ENCODE assay signal across 13 cellular contexts in the genomic region with DNA sequence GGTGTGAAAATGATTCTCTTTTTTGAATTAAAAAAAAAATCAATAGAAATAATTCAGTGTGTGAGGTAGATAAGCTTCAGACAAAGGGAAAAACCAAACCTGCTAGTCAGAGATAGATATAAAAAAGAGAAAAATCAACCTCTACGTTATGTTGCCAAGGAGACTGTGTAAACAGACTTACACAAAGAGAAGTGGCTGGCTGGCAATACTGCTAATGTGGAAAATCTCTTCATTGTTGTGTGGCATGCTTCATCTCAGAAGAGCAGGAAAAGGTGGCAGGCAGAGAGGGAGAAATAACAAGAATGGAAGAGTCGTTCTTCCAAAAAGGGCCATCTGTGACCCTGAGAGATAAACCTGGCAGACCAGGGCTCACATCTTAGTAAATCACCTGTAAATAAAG.
DNase-seq lines count a peak whose midpoint lies in the region; ATAC-seq and TF ChIP-seq lines count a peak whose summit lies in the region.
"Had no signal": no experiment of that assay in that cellular context is flagged by ENCODE, and none has a peak within 500 bp of the region (broad histone marks: within the 10 kb centered on the region; RNA-seq: fewer than 3 reads in every experiment).

No MANE protein-coding gene starts in this region.

- H3K18ac ChIP-seq in mesendoderm (ENCODE audit: low read length) (no peak overlapping the region), trophoblast cell (ENCODE audit: low read length) (no peak overlapping the region)

- no peaks in the 10 kb centered on the region for H3K79me1 ChIP-seq in mesendoderm (ENCODE audit: low read length)
- H3K79me1 ChIP-seq in trophoblast cell (ENCODE audit: low read length): peaks cover 2% of the 10 kb centered on the region

- H3K23ac ChIP-seq in mesendoderm (ENCODE audit: low read length) (no peak overlapping the region), trophoblast cell (ENCODE audit: low read length) (no peak overlapping the region)

- H4K91ac ChIP-seq in trophoblast cell (ENCODE audit: low read depth, low read length): no peak overlapping the region

- H2BK5ac ChIP-seq in mesendoderm (ENCODE audit: low read length): no peak overlapping the region
- no peak overlapping the region for H2BK5ac ChIP-seq in trophoblast cell (ENCODE audit: low read depth, low read length, poor library complexity)

- no peak overlapping the region for H2AK5ac ChIP-seq in mesendoderm (ENCODE audit: low read length)
- H2AK5ac ChIP-seq in trophoblast cell (ENCODE audit: low read length): no peak overlapping the region

- no peak overlapping the region for H2BK12ac ChIP-seq in trophoblast cell (ENCODE audit: low read length)

- no peak overlapping the region for H2BK15ac ChIP-seq in mesendoderm (replicated peaks; ENCODE audit: low read depth)

- no TSS peak for BruUV-seq in PC-9 (replicated peaks; lab: Mats Ljungman, UMichigan)

- H3K9me3 ChIP-seq in PC-9 (ENCODE audit: insufficient read depth, low read depth) (no peaks in the 10 kb centered on the region), trophoblast cell (ENCODE audit: insufficient read depth, low read depth, low read length) (no peaks in the 10 kb centered on the region)
- H3K9me3 ChIP-seq: BLaER1 treated with 17β-estradiol and CSF1 and Interleukin-3, amounts not matched to agents 10 nM and 100 nM; breast epithelium had no signal

- H3K4me1 ChIP-seq in PC-9 (replicated peaks; ENCODE audit: insufficient read depth) (no peaks in the 10 kb centered on the region), mesendoderm (ENCODE audit: control insufficient read depth, low read depth, low read length) (no peaks in the 10 kb centered on the region), trophoblast cell (ENCODE audit: control insufficient read depth in 1 of 2, insufficient read depth in 2 of 2, low read length in 2 of 2) (no peaks in the 10 kb centered on the region)
- H3K4me1 ChIP-seq: breast epithelium had no signal

- POLR2A ChIA-PET in PC-9 (lab: Charles Lee; ENCODE audit: unreplicated experiment): no interaction called here

- no peak overlapping the region for H3K4me3 ChIP-seq in PC-9
- no peak overlapping the region for H3K4me3 ChIP-seq in mesendoderm (ENCODE audit: low read length)
- no peak overlapping the region for H3K4me3 ChIP-seq in trophoblast cell (ENCODE audit: low read depth, low read length)
- H3K4me3 ChIP-seq: BLaER1 treated with 17β-estradiol and CSF1 and Interleukin-3, amounts not matched to agents 10 nM and 100 nM; breast epithelium had no signal

- no peak overlapping the region for H3K4ac ChIP-seq in mesendoderm (ENCODE audit: low read depth, low read length)
- no peak overlapping the region for H3K4ac ChIP-seq in trophoblast cell (ENCODE audit: low read depth, low read length)

- 0 out of 2 replicates have a peak overlapping the region, but pooled peaks have one; percentile 12 for H2AFZ ChIP-seq in PC-9
- H2AFZ ChIP-seq in trophoblast cell (ENCODE audit: insufficient read depth, low read length, poor library complexity): no peak overlapping the region

- no peak overlapping the region for H4K5ac ChIP-seq in mesendoderm (ENCODE audit: low read length)

- H3K79me2 ChIP-seq in PC-9 (ENCODE audit: low read depth) (no peaks in the 10 kb centered on the region), mesendoderm (ENCODE audit: control insufficient read depth, insufficient read depth, low read length) (no peaks in the 10 kb centered on the region), trophoblast cell (ENCODE audit: control insufficient read depth, insufficient read depth, low read length, poor library complexity) (no peaks in the 10 kb centered on the region)

- DNase-seq in DMS79 (lab: John Stamatoyannopoulos, UW) (peak; percentile 79), NCI-H187 treated with DMSO at 0.1 percent for 48 hours (lab: John Stamatoyannopoulos, UW) (peak; percentile 97), PC-9 (peak in 1 of 2 experiments; percentile 36), mesendoderm (peak; percentile 60), trophoblast cell (no peak), amniotic stem cell (lab: John Stamatoyannopoulos, UW) (no peak), pons (ENCODE audit: low spot score) (no peak)
- DNase-seq: activated T-cell treated with anti-CD3 and anti-CD28 coated beads, Interleukin-2, amount 50 U/mL, for 72 hours; NK-92 treated with Interleukin-12 subunit alpha and Interleukin-12 subunit beta, amount 100 ng/mL, for 24 hours; occipital lobe had no signal

- no peaks in the 10 kb centered on the region for H3F3A ChIP-seq in PC-9 (ENCODE audit: insufficient read depth, low read depth)

- H4K8ac ChIP-seq in mesendoderm (ENCODE audit: low read depth, low read length) (no peak overlapping the region), trophoblast cell (ENCODE audit: low read depth, low read length) (no peak overlapping the region)

- TF ChIP-seq CTCF in PC-9 (conservative IDR thresholded peaks at IDR 0.05): no peak

- no peak for ATAC-seq in HG03196 (IDR thresholded peaks at IDR 0.05; ENCODE audit: unreplicated experiment)
- ATAC-seq: activated T-cell treated with anti-CD3 and anti-CD28 coated beads, Interleukin-2, amount 50 U/mL, for 72 hours had no signal

- H3K27me3 ChIP-seq in PC-9 (ENCODE audit: insufficient read depth, low read depth) (no peaks in the 10 kb centered on the region), mesendoderm (ENCODE audit: insufficient read depth, low read length, poor library complexity) (no peaks in the 10 kb centered on the region), trophoblast cell (ENCODE audit: insufficient read depth, low read length) (no peaks in the 10 kb centered on the region)
- H3K27me3 ChIP-seq: BLaER1 treated with 17β-estradiol and CSF1 and Interleukin-3, amounts not matched to agents 10 nM and 100 nM; breast epithelium had no signal

- H3K4me2 ChIP-seq in PC-9 (no peak overlapping the region), mesendoderm (ENCODE audit: low read length) (no peak overlapping the region), trophoblast cell (ENCODE audit: low read length) (no peak overlapping the region)
- H3K4me2 ChIP-seq: BLaER1 treated with 17β-estradiol and CSF1 and Interleukin-3, amounts not matched to agents 10 nM and 100 nM had no signal

- H3K9me2 ChIP-seq in PC-9 (ENCODE audit: insufficient read depth): no peaks in the 10 kb centered on the region

- intact Hi-C loops in PC-9 (cut with micrococcal nuclease; ENCODE audit: unreplicated experiment): no loop called here

- H3K14ac ChIP-seq in trophoblast cell (ENCODE audit: low read length): no peak overlapping the region

- no peak overlapping the region for H3K56ac ChIP-seq in mesendoderm (ENCODE audit: low read length)

- H3K36me3 ChIP-seq in PC-9 (ENCODE audit: low read depth) (no peaks in the 10 kb centered on the region), mesendoderm (ENCODE audit: control insufficient read depth, insufficient read depth, low read length) (no peaks in the 10 kb centered on the region), trophoblast cell (ENCODE audit: control insufficient read depth in 1 of 2, insufficient read depth in 2 of 2, low read length in 2 of 2) (no peaks in the 10 kb centered on the region)
- H3K36me3 ChIP-seq: BLaER1 treated with 17β-estradiol and CSF1 and Interleukin-3, amounts not matched to agents 10 nM and 100 nM; breast epithelium had no signal

- H4K20me1 ChIP-seq in PC-9 (ENCODE audit: insufficient read depth): no peaks in the 10 kb centered on the region
- H4K20me1 ChIP-seq: BLaER1 treated with 17β-estradiol and CSF1 and Interleukin-3, amounts not matched to agents 10 nM and 100 nM had no signal

- WGBS in mesendoderm (ENCODE audit: extremely low coverage, insufficient coverage, low lambda C conversion rate): no CpG with 5 or more reads among the region's 2 CpGs
- no CpG with 5 or more reads among the region's 2 CpGs for WGBS in trophoblast cell (ENCODE audit: extremely low coverage, insufficient coverage, insufficient read length)

- H3K27ac ChIP-seq in PC-9 (no peak overlapping the region), mesendoderm (ENCODE audit: low read depth, low read length) (no peak overlapping the region), trophoblast cell (ENCODE audit: low read depth, low read length) (no peak overlapping the region)
- H3K27ac ChIP-seq: BLaER1 treated with 17β-estradiol and CSF1 and Interleukin-3, amounts not matched to agents 10 nM and 100 nM; breast epithelium had no signal

- CTCF ChIA-PET in PC-9 (lab: Charles Lee): no interaction called here

- H4K12ac ChIP-seq in trophoblast cell (ENCODE audit: low read depth, low read length): no peak overlapping the region

- no peak overlapping the region for H2BK120ac ChIP-seq in mesendoderm (ENCODE audit: low read depth, low read length)
- no peak overlapping the region for H2BK120ac ChIP-seq in trophoblast cell (ENCODE audit: insufficient read depth, low read length, poor library complexity)

- H3K9ac ChIP-seq in mesendoderm (ENCODE audit: low read length) (no peak overlapping the region), trophoblast cell (ENCODE audit: low read length) (no peak overlapping the region)
- H3K9ac ChIP-seq: BLaER1 treated with 17β-estradiol and CSF1 and Interleukin-3, amounts not matched to agents 10 nM and 100 nM had no signal

Comparison
In these comparisons a context has a peak if more than half of its experiments do, and no peak if none do; other contexts are left out.
1. DNase-seq: peak in DMS79 (single experiment), NCI-H187 treated with DMSO at 0.1 percent for 48 hours (single experiment) and mesendoderm (single experiment); none in trophoblast cell (0 of 2), amniotic stem cell (single experiment) and pons (single experiment).